In genomic region chr3:123068227-123069020, GRCh38 we compare ENCODE assay signal across 8 cellular contexts. TPM values are rescaled to one million over a fixed set of nuclear protein-coding genes. Genes with fewer than 3 reads are reported as not detected.
DNase-seq lines count a peak whose midpoint lies in the region; ATAC-seq and TF ChIP-seq lines count a peak whose summit lies in the region.

No MANE protein-coding gene starts in this region.

- no peaks in the 10 kb centered on the region for H3K27me3 Mint-ChIP-seq in activated T-helper 17 cell treated with anti-CD3 and anti-CD28 coated beads, Interleukin-2, amount 50 U/mL, for 72 hours
- H3K27me3 Mint-ChIP-seq in type B pancreatic cell = peaks cover 12% of the 10 kb centered on the region

- no peak for TF ChIP-seq POLR2A in heart left ventricle (IDR thresholded peaks at IDR 0.05)

- H3K27me3 ChIP-seq in heart left ventricle (no peaks in the 10 kb centered on the region), kidney epithelial cell (ENCODE audit: control insufficient read depth, insufficient read depth, low read length) (no peaks in the 10 kb centered on the region)

- ATAC-seq in heart left ventricle (no peak), Right ventricle myocardium superior (ENCODE audit: poor library complexity) (no peak), HG02970 (IDR thresholded peaks at IDR 0.05; ENCODE audit: low FRiP score, unreplicated experiment) (no peak)
- ATAC-seq in activated T-helper 17 cell treated with anti-CD3 and anti-CD28 coated beads, Interleukin-2, amount 50 U/mL, for 72 hours (replicated peaks) = no peak

- H3K9me3 Mint-ChIP-seq in activated T-helper 17 cell treated with anti-CD3 and anti-CD28 coated beads, Interleukin-2, amount 50 U/mL, for 72 hours = no peaks in the 10 kb centered on the region
- no peaks in the 10 kb centered on the region for H3K9me3 Mint-ChIP-seq in type B pancreatic cell

- DNase-seq in heart left ventricle (no peak), Right ventricle myocardium superior (no peak), kidney epithelial cell (ENCODE audit: low read depth) (no peak), type B pancreatic cell (ENCODE audit: extremely low spot score, unreplicated experiment) (no peak), GM13976 (ENCODE audit: low spot score) (no peak), NCI-H345 (lab: John Stamatoyannopoulos, UW) (no peak)

- peaks cover 0 to 45% (median 26%) of the 10 kb centered on the region in 12 donors for H3K4me1 ChIP-seq in heart left ventricle

- TF ChIP-seq CTCF in heart left ventricle (IDR thresholded peaks at IDR 0.05) (no peak), kidney epithelial cell (IDR thresholded peaks at IDR 0.05; ENCODE audit: insufficient read depth, low read length, poor library complexity, severe bottlenecking) (no peak), type B pancreatic cell (conservative IDR thresholded peaks at IDR 0.05) (no peak), GM13976 (IDR thresholded peaks at IDR 0.05; ENCODE audit: borderline replicate concordance, control extremely low read depth, extremely low read depth, insufficient read depth, missing control alignments) (no peak)

- H3K36me3 ChIP-seq in heart left ventricle (no peaks in the 10 kb centered on the region), kidney epithelial cell (ENCODE audit: control insufficient read depth, insufficient read depth, low read length) (no peaks in the 10 kb centered on the region)

- WGBS in heart left ventricle, 4 donors = 70 to 74% (median 72%) methylated on average over 13 of the region's 13 CpGs

- H3K4me3 Mint-ChIP-seq in activated T-helper 17 cell treated with anti-CD3 and anti-CD28 coated beads, Interleukin-2, amount 50 U/mL, for 72 hours = peak overlapping the region; percentile 66
- H3K4me3 Mint-ChIP-seq in type B pancreatic cell = peak overlapping the region; percentile 94

- H3K4me3 ChIP-seq in heart left ventricle (peak overlapping the region in 11 of 12 donors; percentile 67 to 98 (median 89)), kidney epithelial cell (ENCODE audit: low read depth, low read length) (peak overlapping the region; percentile 96)

- peaks cover 14% of the 10 kb centered on the region for H3K4me1 Mint-ChIP-seq in activated T-helper 17 cell treated with anti-CD3 and anti-CD28 coated beads, Interleukin-2, amount 50 U/mL, for 72 hours
- H3K4me1 Mint-ChIP-seq in type B pancreatic cell (ENCODE audit: unreplicated experiment) = peaks cover 42% of the 10 kb centered on the region

- no peaks in the 10 kb centered on the region for H3K9me3 ChIP-seq in heart left ventricle

- intact Hi-C loops in heart left ventricle (cut with DNase I) = loop anchor here in 2 of 10 donors (5.0 to 10.0 kb wide), 2 partner anchors 134 to 186 kb away; partner anchors contain the start of gene SEC22A (in 1 of the 2)
- intact Hi-C loops in Right ventricle myocardium superior (cut with DNase I) = no loop called here

- in situ Hi-C loops in GM13976 (cut with MboI; ENCODE audit: low sequenced_read_pairs, unreplicated experiment) = no loop called here

- no peaks in the 10 kb centered on the region for H3K36me3 Mint-ChIP-seq in activated T-helper 17 cell treated with anti-CD3 and anti-CD28 coated beads, Interleukin-2, amount 50 U/mL, for 72 hours (ENCODE audit: low read depth)
- H3K36me3 Mint-ChIP-seq in type B pancreatic cell = no peaks in the 10 kb centered on the region

- H3K27ac Mint-ChIP-seq in activated T-helper 17 cell treated with anti-CD3 and anti-CD28 coated beads, Interleukin-2, amount 50 U/mL, for 72 hours = no peak overlapping the region
- H3K27ac Mint-ChIP-seq in type B pancreatic cell = peak overlapping the region; percentile 70

- H3K27ac ChIP-seq in heart left ventricle = peak overlapping the region in 3 of 12 donors; percentile 67 to 82 (median 77)

RNA-seq across cellular contexts. Expression of gene PDIA5, which starts 1.6 kb away (rescaled TPM):
- 10 to 100 TPM in 2 of 9 donors, 1 to 10 TPM in 7; 3.3 to 16.3 (median 6.4) TPM for total RNA-seq in heart left ventricle
- 1 to 10 TPM; 3.7 to 7.3 TPM for polyA plus RNA-seq in heart left ventricle
- 5.4 TPM for total RNA-seq in Right ventricle myocardium superior
- 10 to 100 TPM in 1 of 2 donors, 1 to 10 TPM in 1; 8.4 to 19.2 TPM for total RNA-seq in activated T-helper 17 cell treated with anti-CD3 and anti-CD28 coated beads, Interleukin-2, amount 50 U/mL, for 72 hours
- 14.4 and 18.8 TPM in 2 replicates for total RNA-seq in kidney epithelial cell
- 28.5 and 48.4 TPM in 2 replicates for total RNA-seq in type B pancreatic cell (ENCODE audit: low replicate concordance)

RNA-seq across cellular contexts. Expression of gene SEMA5B, which starts 40.9 kb away (rescaled TPM):
- total RNA-seq in heart left ventricle (10 to 100 TPM in 3 of 9 donors, 1 to 10 TPM in 6; 2.2 to 16.7 (median 7.4) TPM), Right ventricle myocardium superior (2.1 TPM), kidney epithelial cell (0.21 TPM in 1 of 2 replicates, not detected in the other), type B pancreatic cell (ENCODE audit: low replicate concordance) (0.50 and 12.8 TPM in 2 replicates)
- polyA plus RNA-seq in heart left ventricle = 1 to 10 TPM; 3.2 to 5.5 TPM
- total RNA-seq in activated T-helper 17 cell treated with anti-CD3 and anti-CD28 coated beads, Interleukin-2, amount 50 U/mL, for 72 hours = under 1 TPM in 1 of 2 donors, not detected in 1; 0.40 TPM
